8 cellular contexts compared by ENCODE assay signal in the genomic region with DNA sequence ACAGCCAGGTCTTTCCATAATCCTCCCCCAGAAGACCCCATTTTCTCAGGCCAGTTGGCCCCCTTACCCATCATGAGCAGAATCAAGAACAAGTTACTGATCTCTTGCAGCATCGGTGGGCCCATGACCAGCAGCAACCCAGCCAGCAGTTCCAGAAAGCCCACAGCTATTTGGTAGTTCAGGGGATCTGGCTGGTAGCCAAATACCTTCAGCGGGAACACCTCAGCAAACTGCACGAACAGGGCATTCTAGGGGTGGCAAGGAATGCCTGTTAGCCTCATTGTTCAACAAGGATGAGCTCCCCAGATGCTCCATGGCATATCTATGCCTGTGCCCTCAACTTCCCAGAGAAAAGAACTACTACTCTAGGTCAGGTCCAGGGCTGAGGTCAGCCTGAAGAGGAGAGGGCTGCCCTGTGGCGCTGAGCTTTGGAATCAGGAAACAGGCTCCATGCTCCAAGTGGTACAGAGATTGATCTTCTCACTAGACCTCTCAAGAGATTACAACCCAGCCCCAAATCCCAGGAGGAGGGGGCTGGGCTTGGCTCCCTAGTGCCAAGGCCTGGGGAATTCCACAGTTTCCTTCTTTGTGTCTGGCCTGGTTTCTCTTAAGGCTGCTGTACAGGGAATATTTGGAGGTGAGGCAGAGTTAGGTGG. TPM values are rescaled to one million over a fixed set of nuclear protein-coding genes. Genes with fewer than 3 reads are reported as not detected.
DNase-seq lines count a peak whose midpoint lies in the region; ATAC-seq, FAIRE-seq and TF ChIP-seq lines count a peak whose summit lies in the region.

No MANE protein-coding gene starts in this region.

- FAIRE-seq in pancreas (lab: Jason Lieb, UNC): no peak

- H3K9ac ChIP-seq in NT2/D1 (ENCODE audit: insufficient read length, low read depth): peak overlapping the region; percentile 95
- peak overlapping the region; percentile 65 for H3K9ac ChIP-seq in endodermal cell (ENCODE audit: extremely low read depth, low read length, poor library complexity, severe bottlenecking)

- peaks cover 11% of the 10 kb centered on the region for H3K4me1 Mint-ChIP-seq in endodermal cell

- no peaks in the 10 kb centered on the region for H3K9me3 Mint-ChIP-seq in endodermal cell

- peaks cover 8% of the 10 kb centered on the region for H3K4me1 ChIP-seq in NT2/D1 (ENCODE audit: insufficient read depth, insufficient read length)
- peaks cover 4% of the 10 kb centered on the region for H3K4me1 ChIP-seq in endodermal cell (ENCODE audit: control insufficient read depth, insufficient read depth, low read length)
- H3K4me1 ChIP-seq in pancreas: peaks cover 6 to 9% (median 9%) of the 10 kb centered on the region in 3 donors

- DNase-seq in DMS79 treated with DMSO at 0.1 percent for 48 hours (lab: John Stamatoyannopoulos, UW) (peak; percentile 20), NT2/D1 (ENCODE audit: low read depth, low spot score) (no peak), endodermal cell (no peak), pancreas (peak in 1 of 6 donors; percentile 25), NCI-H146 (lab: John Stamatoyannopoulos, UW) (no peak), AG08395 (ENCODE audit: low spot score) (no peak)

- TF ChIP-seq CTCF in endodermal cell (conservative IDR thresholded peaks at IDR 0.05) (no peak), pancreas (IDR thresholded peaks at IDR 0.05) (no peak)

- no peaks in the 10 kb centered on the region for H3K9me3 ChIP-seq in NT2/D1 (ENCODE audit: insufficient read depth, low read length)
- H3K9me3 ChIP-seq in endodermal cell (ENCODE audit: control insufficient read depth, low read length): no peaks in the 10 kb centered on the region
- no peaks in the 10 kb centered on the region for H3K9me3 ChIP-seq in pancreas

- H3K36me3 Mint-ChIP-seq in endodermal cell (ENCODE audit: low read depth): peaks cover 18% of the 10 kb centered on the region

- H3K27me3 ChIP-seq in NT2/D1 (ENCODE audit: insufficient read depth, insufficient read length) (no peaks in the 10 kb centered on the region), endodermal cell (ENCODE audit: control insufficient read depth, insufficient read depth, low read length, poor library complexity, severe bottlenecking) (no peaks in the 10 kb centered on the region), pancreas (no peaks in the 10 kb centered on the region)

- H3K4me3 Mint-ChIP-seq in endodermal cell: peak overlapping the region; percentile 90

- peaks cover 18% of the 10 kb centered on the region for H3K36me3 ChIP-seq in NT2/D1 (ENCODE audit: insufficient read depth, insufficient read length, low read length)
- H3K36me3 ChIP-seq in endodermal cell (ENCODE audit: control insufficient read depth, insufficient read depth, low read length): peaks cover 14% of the 10 kb centered on the region
- no peaks in the 10 kb centered on the region for H3K36me3 ChIP-seq in pancreas

- ATAC-seq in pancreas (peak; percentile 7 to 45 (median 18)), GM18909 (IDR thresholded peaks at IDR 0.05; ENCODE audit: poor library complexity, unreplicated experiment) (no peak), HG03108 (IDR thresholded peaks at IDR 0.05; ENCODE audit: unreplicated experiment) (no peak)

- WGBS in endodermal cell (ENCODE audit: insufficient coverage in 1 of 2, insufficient read length in 1 of 2), 2 experiments: 91 to 97% methylated on average over 3 to 4 of the region's 4 CpGs
- WGBS in pancreas, 2 donors: 42% methylated on average over 4 of the region's 4 CpGs

- peak overlapping the region; percentile 92 for H3K27ac Mint-ChIP-seq in endodermal cell

- H3K27ac ChIP-seq in endodermal cell (ENCODE audit: low read depth, low read length) (no peak overlapping the region), pancreas (peak overlapping the region in 3 of 4 donors; percentile 80 to 83 (median 81))

- H3K4me3 ChIP-seq in NT2/D1 (ENCODE audit: insufficient read length, low read depth) (peak overlapping the region; percentile 79), endodermal cell (ENCODE audit: low read length) (peak overlapping the region; percentile 96), pancreas (peak overlapping the region in 2 of 4 donors; percentile 78 to 95)

- no peaks in the 10 kb centered on the region for H3K27me3 Mint-ChIP-seq in endodermal cell (ENCODE audit: insufficient read depth)

- intact Hi-C loops in pancreas (cut with DNase I): no loop called here

RNA-seq across cellular contexts. Expression of gene TMEM35B, which starts 1.3 kb away (rescaled TPM):
- 10 to 100 TPM; 28.2 to 31.3 TPM for total RNA-seq in endodermal cell
- polyA plus RNA-seq in endodermal cell (2013, experiment 1 of 2): 22.6 TPM
- 23.1 TPM for polyA plus RNA-seq in endodermal cell (2013, experiment 2 of 2)
- total RNA-seq in pancreas: 10 to 100 TPM; 10.7 to 21.5 (median 12.8) TPM
- 10 to 100 TPM; 14.5 to 33.8 TPM for polyA plus RNA-seq in pancreas

RNA-seq across cellular contexts. Expression of gene ZMYM6, which starts 47.9 kb away (rescaled TPM):
- total RNA-seq in endodermal cell (10 to 100 TPM; 13.5 to 14.5 TPM), pancreas (10 to 100 TPM in 2 of 6 donors, 1 to 10 TPM in 4; 4.8 to 11.1 (median 7.0) TPM)
- polyA plus RNA-seq in endodermal cell (2013, experiment 1 of 2): 9.4 TPM
- 11.7 TPM for polyA plus RNA-seq in endodermal cell (2013, experiment 2 of 2)
- polyA plus RNA-seq in pancreas: 10 to 100 TPM in 1 of 2 donors, 1 to 10 TPM in 1; 8.8 to 10.6 TPM

RNA-seq across cellular contexts. Expression of gene DLGAP3, which starts 54.4 kb away (rescaled TPM):
- total RNA-seq in endodermal cell (1 to 10 TPM; 4.4 to 4.6 TPM), pancreas (1 to 10 TPM in 3 of 6 donors, under 1 TPM in 3; 0.53 to 1.8 (median 1.3) TPM)
- polyA plus RNA-seq in endodermal cell (2013, experiment 1 of 2): 1.7 TPM
- polyA plus RNA-seq in endodermal cell (2013, experiment 2 of 2): 1.2 TPM
- polyA plus RNA-seq in pancreas: 1 to 10 TPM; 1.3 to 1.8 TPM

Comparison
In these comparisons a context has a peak if more than half of its experiments do, and no peak if none do; other contexts are left out.
1. ATAC-seq: peak in pancreas (4 of 4); none in GM18909 (single experiment) and HG03108 (single experiment).